ENCODE assay signal across 1 cellular context in genomic region chrX:57930051-57930450, GRCh38.
TF ChIP-seq lines count a peak whose summit lies in the region.

No MANE protein-coding gene starts in this region.

TF ChIP-seq in HepG2, 621 proteins besides CTCF, POLR2A, EP300 and RAD21 (continued from another document):
- TF ChIP-seq ZBTB40 (IDR thresholded peaks at IDR 0.05) = no peak
- TF ChIP-seq ZBTB40 (CRISPR knock-in tag; IDR thresholded peaks at IDR 0.05) = no peak
- TF ChIP-seq ATF7 (IDR thresholded peaks at IDR 0.05) = peak; percentile 14; the same call in 1 of the 2 replicates
- no peak for TF ChIP-seq ATF7 (CRISPR knock-in tag; IDR thresholded peaks at IDR 0.05)
